28 cellular contexts compared by ENCODE assay signal in genomic region chrY:15072084-15072483, GRCh38.
"Had no signal": no experiment of that assay in that cellular context is flagged by ENCODE, and none has a peak within 500 bp of the region (broad histone marks: within the 10 kb centered on the region; RNA-seq: fewer than 3 reads in every experiment).

No MANE protein-coding gene starts in this region.

- H3K27ac ChIP-seq: colonic mucosa, coronary artery, dorsolateral prefrontal cortex, epithelial cell of prostate, esophagus muscularis mucosa, esophagus squamous epithelium, foreskin keratinocyte, gastrocnemius medialis, gastroesophageal sphincter, heart left ventricle, heart right ventricle had no signal

- ATAC-seq: effector memory CD8-positive, alpha-beta T cell; esophagus mucosa; foreskin keratinocyte; gastrocnemius medialis; gastroesophageal sphincter; heart left ventricle; heart right ventricle had no signal

- FAIRE-seq: colon, endometrium, endothelial cell of umbilical vein, frontal cortex had no signal

- H3K4me1 ChIP-seq: colonic mucosa, esophagus muscularis mucosa, esophagus squamous epithelium, foreskin keratinocyte, gastrocnemius medialis, gastroesophageal sphincter, heart left ventricle, heart right ventricle had no signal

- DNase-seq: colonic mucosa; cortex of kidney; dermis blood vessel endothelial cell; dorsolateral prefrontal cortex; effector CD4-positive, alpha-beta T cell; effector CD8-positive, alpha-beta T cell; effector memory CD4-positive, alpha-beta T cell; effector memory CD8-positive, alpha-beta T cell; endodermal cell; erythroblast; esophagus squamous epithelium; foreskin fibroblast; foreskin keratinocyte; foreskin melanocyte; gastrocnemius medialis; glutamatergic neuron; head of caudate nucleus; heart left ventricle; heart right ventricle had no signal

- H3K36me3 ChIP-seq: colonic mucosa, esophagus muscularis mucosa, esophagus squamous epithelium, gastrocnemius medialis, gastroesophageal sphincter, heart left ventricle, heart right ventricle had no signal

- H3K27me3 ChIP-seq: colonic mucosa, dorsolateral prefrontal cortex, esophagus muscularis mucosa, esophagus squamous epithelium, foreskin keratinocyte, gastrocnemius medialis, gastroesophageal sphincter, heart left ventricle, heart right ventricle had no signal

- H3K9me3 ChIP-seq: colonic mucosa, esophagus muscularis mucosa, esophagus squamous epithelium, gastrocnemius medialis, gastroesophageal sphincter, heart left ventricle, heart right ventricle had no signal

- H3K4me3 ChIP-seq: colonic mucosa, coronary artery, dorsolateral prefrontal cortex, esophagus muscularis mucosa, esophagus squamous epithelium, gastrocnemius medialis, gastroesophageal sphincter, heart left ventricle, heart right ventricle had no signal
